ENCODE assay signal across 22 cellular contexts in the genomic region with DNA sequence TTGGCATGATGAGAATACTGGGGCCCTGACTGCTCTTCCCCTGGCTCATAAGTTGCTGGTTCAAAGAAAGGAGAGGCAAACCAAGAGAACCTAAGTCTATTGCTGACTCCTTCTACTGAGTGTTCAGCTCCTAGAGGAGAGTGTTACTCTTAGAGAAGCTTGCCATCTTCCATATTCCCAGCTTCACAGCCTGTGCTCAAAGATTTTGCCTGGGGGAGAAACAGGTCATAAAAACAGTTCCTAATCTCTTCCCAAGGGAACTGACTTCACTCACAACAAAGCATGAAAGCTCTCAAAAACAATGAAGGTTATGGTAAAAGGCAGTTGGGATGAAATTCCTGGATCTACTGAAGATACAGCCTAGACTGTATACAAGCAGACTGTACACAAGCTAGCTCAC. TPM values are rescaled to one million over a fixed set of nuclear protein-coding genes. Genes with fewer than 3 reads are reported as not detected.
DNase-seq lines count a peak whose midpoint lies in the region; ATAC-seq and TF ChIP-seq lines count a peak whose summit lies in the region.
"Had no signal": no experiment of that assay in that cellular context is flagged by ENCODE, and none has a peak within 500 bp of the region (broad histone marks: within the 10 kb centered on the region; RNA-seq: fewer than 3 reads in every experiment).

No MANE protein-coding gene starts in this region.

- no peak overlapping the region for H3K4me3 ChIP-seq in BLaER1
- no peak overlapping the region for H3K4me3 ChIP-seq in esophagus muscularis mucosa

- ATAC-seq in activated T-helper 17 cell treated with anti-CD3 and anti-CD28 coated beads, Interleukin-2, amount 50 U/mL, for 72 hours (replicated peaks) = no peak
- ATAC-seq in GM19463 (IDR thresholded peaks at IDR 0.05; ENCODE audit: unreplicated experiment) = no peak

- H3K36me3 Mint-ChIP-seq in activated T-helper 17 cell treated with anti-CD3 and anti-CD28 coated beads, Interleukin-2, amount 50 U/mL, for 72 hours (ENCODE audit: low read depth) = peaks cover 68% of the 10 kb centered on the region

- no peaks in the 10 kb centered on the region; the same call in 1 of the 2 replicates for H3K27me3 ChIP-seq in BLaER1
- H3K27me3 ChIP-seq in esophagus muscularis mucosa = no peaks in the 10 kb centered on the region

- TF ChIP-seq POLR2A in esophagus muscularis mucosa (IDR thresholded peaks at IDR 0.05; ENCODE audit: low read depth) = no peak

- no peak for TF ChIP-seq CTCF in esophagus muscularis mucosa (IDR thresholded peaks at IDR 0.05)

- peaks cover 15% of the 10 kb centered on the region for H3K4me1 Mint-ChIP-seq in activated T-helper 17 cell treated with anti-CD3 and anti-CD28 coated beads, Interleukin-2, amount 50 U/mL, for 72 hours

- H3K27me3 Mint-ChIP-seq in activated T-helper 17 cell treated with anti-CD3 and anti-CD28 coated beads, Interleukin-2, amount 50 U/mL, for 72 hours = no peaks in the 10 kb centered on the region

- peaks cover 58% of the 10 kb centered on the region for H4K20me1 ChIP-seq in BLaER1

- intact Hi-C loops in esophagus muscularis mucosa (cut with DNase I) = no loop called here

- H3K4me3 Mint-ChIP-seq in activated T-helper 17 cell treated with anti-CD3 and anti-CD28 coated beads, Interleukin-2, amount 50 U/mL, for 72 hours = no peak overlapping the region
- H3K4me3 Mint-ChIP-seq: HFFc6 had no signal

- no peak overlapping the region for H3K27ac ChIP-seq in BLaER1
- H3K27ac ChIP-seq in esophagus muscularis mucosa (replicated peaks in 1 of 4) = no peak overlapping the region

- DNase-seq in HT1080 (ENCODE audit: low read depth) = peak; percentile 20
- DNase-seq in islet precursor cell = peak; percentile 57
- no peak for DNase-seq in esophagus muscularis mucosa (ENCODE audit: extremely low spot score)
- DNase-seq in effector CD4-positive, alpha-beta T cell = no peak
- DNase-seq in NCI-H345 (lab: John Stamatoyannopoulos, UW) = no peak
- DNase-seq: 8988T, DMS 273 treated with DMSO at 0.1 percent for 48 hours, DND-41, GF-D8, GOT3, HFFc6, MM.1S, NCI-H1092, NCI-H2081, NCI-H510A treated with DMSO at 0.1 percent for 48 hours, NCI-H82, OCI-M1, RPMI8226, SHP77 treated with DMSO at 0.1 percent for 48 hours had no signal

- H3K4me1 ChIP-seq in BLaER1 = peaks cover 20% of the 10 kb centered on the region
- no peaks in the 10 kb centered on the region for H3K4me1 ChIP-seq in esophagus muscularis mucosa

- TF ChIP-seq EP300 in esophagus muscularis mucosa (IDR thresholded peaks at IDR 0.05) = no peak

- H3K9me3 Mint-ChIP-seq in activated T-helper 17 cell treated with anti-CD3 and anti-CD28 coated beads, Interleukin-2, amount 50 U/mL, for 72 hours = no peaks in the 10 kb centered on the region
- H3K9me3 Mint-ChIP-seq: HFFc6 had no signal

- H3K36me3 ChIP-seq in BLaER1 = peaks cover 20% of the 10 kb centered on the region
- peaks cover 0 to 30% (median under 1%) of the 10 kb centered on the region in 4 donors for H3K36me3 ChIP-seq in esophagus muscularis mucosa

- no peak overlapping the region for H3K9ac ChIP-seq in BLaER1

- H3K4me2 ChIP-seq in BLaER1 = peak overlapping the region; percentile 5; the same call in 1 of the 2 replicates

- H3K9me3 ChIP-seq in BLaER1 = no peaks in the 10 kb centered on the region
- H3K9me3 ChIP-seq in esophagus muscularis mucosa = no peaks in the 10 kb centered on the region

- peak overlapping the region; percentile 84 for H3K27ac Mint-ChIP-seq in activated T-helper 17 cell treated with anti-CD3 and anti-CD28 coated beads, Interleukin-2, amount 50 U/mL, for 72 hours
- H3K27ac Mint-ChIP-seq: HFFc6 had no signal

RNA-seq across cellular contexts. Expression of a gene that starts 37.1 kb away (rescaled TPM):
- total RNA-seq in HT1080 (2014; rRNA removed; shearing (Covaris generic)) = 15.0 and 15.6 TPM in 2 replicates
- 16.5 and 19.8 TPM in 2 replicates for polyA plus RNA-seq in HT1080 (2015; cell fraction: cytosol; rRNA removed)
- 33.9 and 35.2 TPM in 2 replicates for polyA plus RNA-seq in HT1080 (2015; cell fraction: nucleus; rRNA removed)
- total RNA-seq in activated T-helper 17 cell treated with anti-CD3 and anti-CD28 coated beads, Interleukin-2, amount 50 U/mL, for 72 hours = 10 to 100 TPM; 21.4 to 24.0 TPM
- total RNA-seq in esophagus muscularis mucosa = 10 to 100 TPM; 11.5 to 15.4 (median 14.6) TPM

RNA-seq across cellular contexts. Expression of a gene that starts 52.9 kb away (rescaled TPM):
- 63.9 and 101 TPM in 2 replicates for total RNA-seq in HT1080 (2014; rRNA removed; shearing (Covaris generic))
- polyA plus RNA-seq in HT1080 (2015; cell fraction: cytosol; rRNA removed) = 82.5 and 92.5 TPM in 2 replicates
- polyA plus RNA-seq in HT1080 (2015; cell fraction: nucleus; rRNA removed) = 474 and 495 TPM in 2 replicates
- total RNA-seq in activated T-helper 17 cell treated with anti-CD3 and anti-CD28 coated beads, Interleukin-2, amount 50 U/mL, for 72 hours = 100 to 1,000 TPM; 195 to 227 TPM
- total RNA-seq in esophagus muscularis mucosa = 100 to 1,000 TPM in 1 of 4 donors, 10 to 100 TPM in 3; 72.6 to 127 (median 86.3) TPM

Comparison
In these comparisons a context has a peak if more than half of its experiments do, and no peak if none do; other contexts are left out.
1. DNase-seq: peak in HT1080 (single experiment) and islet precursor cell (single experiment); none in esophagus muscularis mucosa (single experiment), effector CD4-positive, alpha-beta T cell (single experiment) and NCI-H345 (single experiment).